ENCODE assay signal across 25 cellular contexts in genomic region chr3:16086690-16087089, GRCh38.
DNase-seq lines count a peak whose midpoint lies in the region; ATAC-seq and TF ChIP-seq lines count a peak whose summit lies in the region.
"Had no signal": no experiment of that assay in that cellular context is flagged by ENCODE, and none has a peak within 500 bp of the region (broad histone marks: within the 10 kb centered on the region; RNA-seq: fewer than 3 reads in every experiment).

No MANE protein-coding gene starts in this region.

- H3K36me3 Mint-ChIP-seq in endothelial cell (ENCODE audit: low read depth, unreplicated experiment) (peaks cover 5% of the 10 kb centered on the region), nephron progenitor cell (ENCODE audit: low read depth) (no peaks in the 10 kb centered on the region)

- H3K27me3 ChIP-seq in breast epithelium (no peaks in the 10 kb centered on the region), mammary epithelial cell (ENCODE audit: insufficient read depth, low read length) (no peaks in the 10 kb centered on the region), ovary (no peaks in the 10 kb centered on the region)

- no peak overlapping the region for H3K27ac Mint-ChIP-seq in endothelial cell (ENCODE audit: unreplicated experiment)
- no peak overlapping the region for H3K27ac Mint-ChIP-seq in nephron progenitor cell
- H3K27ac Mint-ChIP-seq: CD8-positive, alpha-beta T cell had no signal

- in situ Hi-C loops in mammary epithelial cell (cut with MboI; ENCODE audit: low sequenced_read_pairs in 2 of 2), result no loop called here

- H2AFZ ChIP-seq in mammary epithelial cell (ENCODE audit: low read depth, low read length), result no peak overlapping the region
- H2AFZ ChIP-seq: PC-9 had no signal

- H3K9me3 ChIP-seq in breast epithelium (peaks cover 2 to 6% of the 10 kb centered on the region in 2 donors), mammary epithelial cell (replicated peaks; ENCODE audit: insufficient read depth, low read length) (peaks cover 10% of the 10 kb centered on the region), ovary (no peaks in the 10 kb centered on the region)

- H3K27ac ChIP-seq in breast epithelium (peak overlapping the region; percentile 81 to 86), mammary epithelial cell (ENCODE audit: insufficient read depth, low read depth, low read length) (no peak overlapping the region), temporal lobe (ENCODE audit: low read depth, low read length) (peak overlapping the region; percentile 82), ovary (no peak overlapping the region)
- H3K27ac ChIP-seq: 22Rv1, PC-9 had no signal

- H3K4me2 ChIP-seq in mammary epithelial cell (ENCODE audit: insufficient read depth, low read depth, low read length), result no peak overlapping the region
- H3K4me2 ChIP-seq: PC-9 had no signal

- dilution Hi-C loops in mammary epithelial cell (cut with HindIII; ENCODE audit: low sequenced_read_pairs), result no loop called here

- CTCF ChIA-PET in mammary epithelial cell (lab: Charles Lee; ENCODE audit: low non-redundant PET), result no interaction called here

- BruUV-seq in mammary epithelial cell (replicated peaks; lab: Mats Ljungman, UMichigan), result no TSS peak

- ATAC-seq in HG03025 (IDR thresholded peaks at IDR 0.05; ENCODE audit: low FRiP score, unreplicated experiment), result no peak
- ATAC-seq: CD8-positive, alpha-beta T cell; K562 had no signal

- TF ChIP-seq EP300 in ovary (IDR thresholded peaks at IDR 0.05), result no peak

- H3K27me3 Mint-ChIP-seq in endothelial cell (ENCODE audit: unreplicated experiment) (peaks cover 6% of the 10 kb centered on the region), nephron progenitor cell (ENCODE audit: low read depth, poor library complexity) (peaks cover 4% of the 10 kb centered on the region)

- H3K4me3 Mint-ChIP-seq in endothelial cell (ENCODE audit: unreplicated experiment) (no peak overlapping the region), nephron progenitor cell (no peak overlapping the region)
- H3K4me3 Mint-ChIP-seq: CD8-positive, alpha-beta T cell had no signal

- 60% methylated on average over 1 of the region's 1 CpG for WGBS in mammary epithelial cell (ENCODE audit: low coverage, missing lambda C conversion rate)
- 67 to 75% (median 69%) methylated on average over 1 of the region's 1 CpG for WGBS in ovary, 3 donors

- H3K4me1 ChIP-seq in breast epithelium (peaks cover 6 to 14% of the 10 kb centered on the region in 2 donors), mammary epithelial cell (ENCODE audit: insufficient read depth, low read length) (peaks cover 19% of the 10 kb centered on the region), ovary (ENCODE audit: insufficient read depth) (peaks cover 27% of the 10 kb centered on the region)

- TF ChIP-seq POLR2A in breast epithelium (IDR thresholded peaks at IDR 0.05) (no peak), ovary (IDR thresholded peaks at IDR 0.05) (no peak)

- no peaks in the 10 kb centered on the region for H4K20me1 ChIP-seq in mammary epithelial cell (ENCODE audit: insufficient read depth, low read length)

- DNase-seq in breast epithelium (ENCODE audit: low spot score in 2 of 2) (no peak), mammary epithelial cell (no peak), endothelial cell (ENCODE audit: low spot score) (peak; percentile 8), nephron progenitor cell (peak; percentile 3), ovary (no peak), cerebellar cortex (ENCODE audit: low spot score) (no peak)
- DNase-seq: AML-193; Calu3; CD8-positive, alpha-beta T cell; DMS153; MM.1S; NCI-H1048; NCI-H1436; NCI-H187 treated with DMSO at 0.1 percent for 48 hours; NCI-H2107; NCI-H2227 treated with DMSO at 0.1 percent for 48 hours; NCI-H510A; NCI-H748 treated with DMSO at 0.1 percent for 48 hours; PC-9; RPMI8226; SHP77 had no signal

- H3K9me3 Mint-ChIP-seq in endothelial cell (ENCODE audit: unreplicated experiment) (peaks cover 5% of the 10 kb centered on the region), nephron progenitor cell (peaks cover 20% of the 10 kb centered on the region)

- H3K36me3 ChIP-seq in breast epithelium (no peaks in the 10 kb centered on the region), mammary epithelial cell (ENCODE audit: insufficient read depth, low read length) (no peaks in the 10 kb centered on the region), ovary (no peaks in the 10 kb centered on the region)

- H3K4me1 Mint-ChIP-seq in endothelial cell (ENCODE audit: unreplicated experiment) (no peaks in the 10 kb centered on the region), nephron progenitor cell (no peaks in the 10 kb centered on the region)

- intact Hi-C loops in breast epithelium (cut with DNase I; ENCODE audit: low total_unique reads), result no loop called here
- intact Hi-C loops in mammary epithelial cell (cut with micrococcal nuclease), result no loop called here
- intact Hi-C loops in ovary (cut with DNase I), result no loop called here

- no peak for TF ChIP-seq CTCF in breast epithelium (IDR thresholded peaks at IDR 0.05)
- no peak for TF ChIP-seq CTCF in mammary epithelial cell (conservative IDR thresholded peaks at IDR 0.05 in 1 of 2, IDR thresholded peaks at IDR 0.05 in 1 of 2; ENCODE audit: extremely low read depth in 1 of 2, insufficient read depth in 1 of 2, low read depth in 1 of 2, low read length in 2 of 2)
- no peak for TF ChIP-seq CTCF in endothelial cell (IDR thresholded peaks at IDR 0.05; ENCODE audit: unreplicated experiment)
- no peak for TF ChIP-seq CTCF in nephron progenitor cell (IDR thresholded peaks at IDR 0.05)
- no peak for TF ChIP-seq CTCF in ovary (IDR thresholded peaks at IDR 0.05)

- H3K4me3 ChIP-seq in breast epithelium (no peak overlapping the region), mammary epithelial cell (replicated peaks in 1 of 3; ENCODE audit: insufficient read depth in 1 of 3, low read depth in 2 of 3, low read length in 3 of 3) (no peak overlapping the region), ovary (no peak overlapping the region)
- H3K4me3 ChIP-seq: K562, PC-9 had no signal

- H3K79me2 ChIP-seq in mammary epithelial cell (ENCODE audit: insufficient read depth, low read length), result no peaks in the 10 kb centered on the region

- no peak overlapping the region for H3K9ac ChIP-seq in mammary epithelial cell (ENCODE audit: insufficient read depth, low read length)

Comparison
In these comparisons a context has a peak if more than half of its experiments do, and no peak if none do; other contexts are left out.
1. H3K27ac ChIP-seq: peak in breast epithelium (2 of 2) and temporal lobe (single experiment); none in mammary epithelial cell (single experiment) and ovary (0 of 2).
2. DNase-seq: peak in endothelial cell (single experiment) and nephron progenitor cell (single experiment); none in breast epithelium (0 of 2), mammary epithelial cell (single experiment), ovary (0 of 5) and cerebellar cortex (single experiment).